8 cellular contexts compared by ENCODE assay signal in genomic region chr9:5628530-5629311, GRCh38. TPM values are rescaled to one million over a fixed set of nuclear protein-coding genes. Genes with fewer than 3 reads are reported as not detected.
A peak's percentile ranks its signal among the peaks of the same experiment; 100 is the strongest.
DNase-seq lines count a peak whose midpoint lies in the region; ATAC-seq and TF ChIP-seq lines count a peak whose summit lies in the region.

A gene with protein sequence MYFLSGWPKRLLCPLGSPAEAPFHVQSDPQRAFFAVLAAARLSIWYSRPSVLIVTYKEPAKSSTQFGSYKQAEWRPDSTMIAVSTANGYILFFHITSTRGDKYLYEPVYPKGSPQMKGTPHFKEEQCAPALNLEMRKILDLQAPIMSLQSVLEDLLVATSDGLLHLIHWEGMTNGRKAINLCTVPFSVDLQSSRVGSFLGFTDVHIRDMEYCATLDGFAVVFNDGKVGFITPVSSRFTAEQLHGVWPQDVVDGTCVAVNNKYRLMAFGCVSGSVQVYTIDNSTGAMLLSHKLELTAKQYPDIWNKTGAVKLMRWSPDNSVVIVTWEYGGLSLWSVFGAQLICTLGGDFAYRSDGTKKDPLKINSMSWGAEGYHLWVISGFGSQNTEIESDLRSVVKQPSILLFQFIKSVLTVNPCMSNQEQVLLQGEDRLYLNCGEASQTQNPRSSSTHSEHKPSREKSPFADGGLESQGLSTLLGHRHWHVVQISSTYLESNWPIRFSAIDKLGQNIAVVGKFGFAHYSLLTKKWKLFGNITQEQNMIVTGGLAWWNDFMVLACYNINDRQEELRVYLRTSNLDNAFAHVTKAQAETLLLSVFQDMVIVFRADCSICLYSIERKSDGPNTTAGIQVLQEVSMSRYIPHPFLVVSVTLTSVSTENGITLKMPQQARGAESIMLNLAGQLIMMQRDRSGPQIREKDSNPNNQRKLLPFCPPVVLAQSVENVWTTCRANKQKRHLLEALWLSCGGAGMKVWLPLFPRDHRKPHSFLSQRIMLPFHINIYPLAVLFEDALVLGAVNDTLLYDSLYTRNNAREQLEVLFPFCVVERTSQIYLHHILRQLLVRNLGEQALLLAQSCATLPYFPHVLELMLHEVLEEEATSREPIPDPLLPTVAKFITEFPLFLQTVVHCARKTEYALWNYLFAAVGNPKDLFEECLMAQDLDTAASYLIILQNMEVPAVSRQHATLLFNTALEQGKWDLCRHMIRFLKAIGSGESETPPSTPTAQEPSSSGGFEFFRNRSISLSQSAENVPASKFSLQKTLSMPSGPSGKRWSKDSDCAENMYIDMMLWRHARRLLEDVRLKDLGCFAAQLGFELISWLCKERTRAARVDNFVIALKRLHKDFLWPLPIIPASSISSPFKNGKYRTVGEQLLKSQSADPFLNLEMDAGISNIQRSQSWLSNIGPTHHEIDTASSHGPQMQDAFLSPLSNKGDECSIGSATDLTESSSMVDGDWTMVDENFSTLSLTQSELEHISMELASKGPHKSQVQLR (N-terminal part only) (plus strand): TSS chr9:5629107. CDS start chr9:5629310, 203 bp downstream.

- no peaks in the 10 kb centered on the region for H3K9me3 ChIP-seq in CD4-positive, CD25-positive, alpha-beta regulatory T cell (ENCODE audit: control insufficient read depth in 2 of 2, low read length in 2 of 2)
- H3K9me3 ChIP-seq in duodenal mucosa (ENCODE audit: control insufficient read depth in 1 of 2, low read length in 2 of 2) = no peaks in the 10 kb centered on the region

- H3K27me3 Mint-ChIP-seq in CD4-positive, CD25-positive, alpha-beta regulatory T cell = peaks cover 5% of the 10 kb centered on the region
- no peaks in the 10 kb centered on the region for H3K27me3 Mint-ChIP-seq in activated CD8-positive, alpha-beta T cell treated with anti-CD3 and anti-CD28 coated beads for 36 hours

- H3K36me3 ChIP-seq in CD4-positive, CD25-positive, alpha-beta regulatory T cell (ENCODE audit: control insufficient read depth, insufficient read depth, low read length) = no peaks in the 10 kb centered on the region
- no peaks in the 10 kb centered on the region for H3K36me3 ChIP-seq in duodenal mucosa (ENCODE audit: control insufficient read depth in 1 of 2, insufficient read depth in 2 of 2, low read length in 2 of 2)

- H3K4me1 Mint-ChIP-seq in CD4-positive, CD25-positive, alpha-beta regulatory T cell = peaks cover 38 to 77% (median 60%) of the 10 kb centered on the region in 4 donors
- H3K4me1 Mint-ChIP-seq in activated CD8-positive, alpha-beta T cell treated with anti-CD3 and anti-CD28 coated beads for 36 hours (ENCODE audit: low read depth) = peaks cover 54% of the 10 kb centered on the region

- H3K4me3 Mint-ChIP-seq in CD4-positive, CD25-positive, alpha-beta regulatory T cell = peak within 1 kb of the TSS; percentile 98 to 100 (median 98)
- peak within 1 kb of the TSS; percentile 100 for H3K4me3 Mint-ChIP-seq in activated CD8-positive, alpha-beta T cell treated with anti-CD3 and anti-CD28 coated beads for 36 hours

- H3K27me3 ChIP-seq in CD4-positive, CD25-positive, alpha-beta regulatory T cell (ENCODE audit: control insufficient read depth, insufficient read depth, low read length) = no peaks in the 10 kb centered on the region
- H3K27me3 ChIP-seq in duodenal mucosa (ENCODE audit: control insufficient read depth in 1 of 2, insufficient read depth in 2 of 2, low read length in 2 of 2) = no peaks in the 10 kb centered on the region

- H3K36me3 Mint-ChIP-seq in CD4-positive, CD25-positive, alpha-beta regulatory T cell = peaks cover 5% of the 10 kb centered on the region
- peaks cover 18% of the 10 kb centered on the region for H3K36me3 Mint-ChIP-seq in activated CD8-positive, alpha-beta T cell treated with anti-CD3 and anti-CD28 coated beads for 36 hours (ENCODE audit: low read depth)

- H3K4me1 ChIP-seq in CD4-positive, CD25-positive, alpha-beta regulatory T cell (ENCODE audit: control insufficient read depth, insufficient read depth, low read length, poor library complexity, severe bottlenecking) = peaks cover 75% of the 10 kb centered on the region
- peaks cover 30 to 39% of the 10 kb centered on the region in 2 donors for H3K4me1 ChIP-seq in duodenal mucosa (ENCODE audit: control insufficient read depth in 1 of 2, insufficient read depth in 2 of 2, low read length in 2 of 2)

- peak; percentile 84 to 96 (median 88) for DNase-seq in CD4-positive, CD25-positive, alpha-beta regulatory T cell
- DNase-seq in NCI-H82 (lab: John Stamatoyannopoulos, UW) (peak; percentile 94), lower leg skin (ENCODE audit: low spot score in 2 of 2) (peak; percentile 88 to 98)
- DNase-seq in activated CD8-positive, alpha-beta T cell treated with anti-CD3 and anti-CD28 coated beads for 36 hours = peak; percentile 94
- peak; percentile 86 to 88 for DNase-seq in stimulated activated CD4-positive, alpha-beta T cell treated with anti-CD3 and anti-CD28 coated beads, Interleukin-4, amount 100 ng/mL, for 4 hours

- intact Hi-C loops in activated CD8-positive, alpha-beta T cell treated with anti-CD3 and anti-CD28 coated beads for 36 hours (cut with micrococcal nuclease) = loop anchor here (5.0 kb wide), 2 partner anchors 139 to 214 kb away; no protein-coding TSS in a partner anchor
- intact Hi-C loops in lower leg skin (cut with DNase I; ENCODE audit: low total_unique reads) = no loop called here

- H3K4me3 ChIP-seq in CD4-positive, CD25-positive, alpha-beta regulatory T cell (ENCODE audit: low read depth, low read length) = peak within 1 kb of the TSS; percentile 97
- H3K4me3 ChIP-seq in duodenal mucosa (ENCODE audit: low read depth in 1 of 2, low read length in 2 of 2) = peak within 1 kb of the TSS; percentile 80 to 91
- peak within 1 kb of the TSS; percentile 96 for H3K4me3 ChIP-seq in lower leg skin (ENCODE audit: low read depth, poor library complexity, severe bottlenecking)

- peak within 1 kb of the TSS; percentile 96 to 99 (median 97) for H3K27ac Mint-ChIP-seq in CD4-positive, CD25-positive, alpha-beta regulatory T cell
- H3K27ac Mint-ChIP-seq in activated CD8-positive, alpha-beta T cell treated with anti-CD3 and anti-CD28 coated beads for 36 hours = peak within 1 kb of the TSS; percentile 100

- TF ChIP-seq CTCF in activated CD8-positive, alpha-beta T cell treated with anti-CD3 and anti-CD28 coated beads for 36 hours (IDR thresholded peaks at IDR 0.05) = no peak
- TF ChIP-seq CTCF in lower leg skin (IDR thresholded peaks at IDR 0.05) = no peak

- H3K9me3 Mint-ChIP-seq in CD4-positive, CD25-positive, alpha-beta regulatory T cell = no peaks in the 10 kb centered on the region
- no peaks in the 10 kb centered on the region for H3K9me3 Mint-ChIP-seq in activated CD8-positive, alpha-beta T cell treated with anti-CD3 and anti-CD28 coated beads for 36 hours

- TF ChIP-seq POLR2A in lower leg skin (IDR thresholded peaks at IDR 0.05) = peak in 1 of 2 donors; percentile 55

- POLR2A ChIA-PET in activated CD8-positive, alpha-beta T cell treated with anti-CD3 and anti-CD28 coated beads for 36 hours (lab: Charles Lee) = interaction anchor here (1.0 to 1.5 kb wide), 4 partner anchors 17 to 386 kb away, joined by 3 to 5 read pairs (median 4); partner anchors contain the start of gene RANBP6

- peak within 1 kb of the TSS; percentile 93 for H3K27ac ChIP-seq in CD4-positive, CD25-positive, alpha-beta regulatory T cell (ENCODE audit: insufficient read depth, low read length, poor library complexity, severe bottlenecking)
- H3K27ac ChIP-seq in duodenal mucosa (ENCODE audit: low read depth, low read length) = peak within 1 kb of the TSS; percentile 96

- 0 to 1% methylated on average over 22 to 28 of the region's 84 CpGs for WGBS in lower leg skin, 2 donors

- peak; percentile 92 to 93 for ATAC-seq in CD4-positive, CD25-positive, alpha-beta regulatory T cell (ENCODE audit: low read depth in 2 of 2)
- ATAC-seq in GM19395 (IDR thresholded peaks at IDR 0.05; ENCODE audit: unreplicated experiment) = peak; percentile 59
- ATAC-seq in HG03565 (IDR thresholded peaks at IDR 0.05; ENCODE audit: unreplicated experiment) = peak; percentile 50
- ATAC-seq in activated CD8-positive, alpha-beta T cell treated with anti-CD3 and anti-CD28 coated beads for 36 hours = peak; percentile 83

- CTCF ChIA-PET in activated CD8-positive, alpha-beta T cell treated with anti-CD3 and anti-CD28 coated beads for 36 hours (lab: Charles Lee) = interaction anchor here (1.0 to 1.8 kb wide), 6 partner anchors 21 to 205 kb away, joined by 3 to 9 read pairs (median 4); partner anchors contain the start of gene ERMP1

- H3K9ac ChIP-seq in duodenal mucosa (ENCODE audit: low read depth in 1 of 2, low read length in 2 of 2) = peak within 1 kb of the TSS; percentile 90 to 91

RNA-seq across cellular contexts. Expression of the gene that starts here (rescaled TPM):
- total RNA-seq in CD4-positive, CD25-positive, alpha-beta regulatory T cell = 29.9 TPM
- 1 to 10 TPM; 5.0 to 8.8 (median 6.4) TPM for polyA plus RNA-seq in CD4-positive, CD25-positive, alpha-beta regulatory T cell
- 10 to 100 TPM; 14.4 to 14.6 TPM for total RNA-seq in activated CD8-positive, alpha-beta T cell treated with anti-CD3 and anti-CD28 coated beads for 36 hours
- 10 to 100 TPM; 31.3 to 62.3 (median 37.6) TPM for total RNA-seq in lower leg skin

Comparison
In these comparisons a context has a peak if more than half of its experiments do, and no peak if none do; other contexts are left out.
1. Peak in every context shown above with its lines: DNase-seq, ATAC-seq, H3K4me3 ChIP-seq and H3K27ac ChIP-seq.